In genomic region chr11:209275-210121, GRCh38 we compare ENCODE assay signal across 8 cellular contexts.
A peak's percentile ranks its signal among the peaks of the same experiment; 100 is the strongest.
DNase-seq lines count a peak whose midpoint lies in the region; ATAC-seq and TF ChIP-seq lines count a peak whose summit lies in the region.

No MANE protein-coding gene starts in this region.

- H2AFZ ChIP-seq in DND-41 (ENCODE audit: low read depth, low read length) (no peak overlapping the region), OCI-LY3 (ENCODE audit: low read depth, low read length) (no peak overlapping the region)

- peaks cover 69% of the 10 kb centered on the region for H3K36me3 ChIP-seq in DND-41 (ENCODE audit: insufficient read depth, low read length)
- peaks cover 54% of the 10 kb centered on the region for H3K36me3 ChIP-seq in OCI-LY3 (replicated peaks; ENCODE audit: low read depth, low read length)
- peaks cover 65% of the 10 kb centered on the region for H3K36me3 ChIP-seq in neutrophil

- no peaks in the 10 kb centered on the region for H3K9me3 ChIP-seq in DND-41 (ENCODE audit: insufficient read depth, low read length, severe bottlenecking)
- no peaks in the 10 kb centered on the region for H3K9me3 ChIP-seq in OCI-LY3 (ENCODE audit: insufficient read depth, low read length)
- no peaks in the 10 kb centered on the region for H3K9me3 ChIP-seq in neutrophil

- ATAC-seq in DND-41 (ENCODE audit: insufficient read depth, low read depth) (no peak), HG02981 (IDR thresholded peaks at IDR 0.05; ENCODE audit: unreplicated experiment) (no peak)

- H3K79me2 ChIP-seq in DND-41 (ENCODE audit: insufficient read depth, low read length) (peaks cover 60% of the 10 kb centered on the region), OCI-LY3 (ENCODE audit: low read length) (peaks cover 52% of the 10 kb centered on the region)

- H3K27me3 ChIP-seq in DND-41 (ENCODE audit: insufficient read depth, low read length, poor library complexity), result no peaks in the 10 kb centered on the region
- no peaks in the 10 kb centered on the region for H3K27me3 ChIP-seq in OCI-LY3 (ENCODE audit: low read depth, low read length)
- H3K27me3 ChIP-seq in neutrophil, result no peaks in the 10 kb centered on the region

- H3K4me3 ChIP-seq in DND-41 (ENCODE audit: low read depth in 1 of 2, low read length in 2 of 2), result peak overlapping the region; percentile 85 to 89; a peak in 3 of 4 replicates
- H3K4me3 ChIP-seq in OCI-LY3 (ENCODE audit: low read length), result peak overlapping the region; percentile 95
- peak overlapping the region; percentile 95 to 97 for H3K4me3 ChIP-seq in neutrophil (ENCODE audit: low read depth in 1 of 2, low read length in 1 of 2)

- H3K27ac ChIP-seq in DND-41 (ENCODE audit: low read length), result peak overlapping the region; percentile 96
- H3K27ac ChIP-seq in OCI-LY3 (ENCODE audit: low read length), result peak overlapping the region; percentile 97
- H3K27ac ChIP-seq in neutrophil, result peak overlapping the region; percentile 99

- H3K4me2 ChIP-seq in DND-41 (ENCODE audit: insufficient read depth, low read length) (peak overlapping the region; percentile 89), OCI-LY3 (ENCODE audit: low read length) (peak overlapping the region; percentile 90)

- DNase-seq in DND-41 (no peak), epidermal melanocyte (ENCODE audit: insufficient read length, low spot score) (peak; percentile 18), 8988T (no peak), GM13977 (ENCODE audit: low spot score) (no peak), SW 1271 (lab: John Stamatoyannopoulos, UW) (no peak)

- H4K20me1 ChIP-seq in DND-41 (ENCODE audit: insufficient read depth, low read length) (peaks cover 65% of the 10 kb centered on the region), OCI-LY3 (ENCODE audit: insufficient read depth, low read length) (peaks cover 16% of the 10 kb centered on the region)

- H3K4me1 ChIP-seq in DND-41 (ENCODE audit: insufficient read depth, low read length) (peaks cover 48% of the 10 kb centered on the region), OCI-LY3 (ENCODE audit: low read length) (peaks cover 21% of the 10 kb centered on the region), neutrophil (ENCODE audit: control insufficient read depth in 1 of 2, insufficient read depth in 1 of 2, low read depth in 1 of 2, low read length in 1 of 2) (peaks cover 34 to 42% of the 10 kb centered on the region in 2 experiments)

- TF ChIP-seq CTCF in DND-41 (IDR thresholded peaks at IDR 0.05; ENCODE audit: borderline replicate concordance, extremely low read depth, low read length, poor library complexity, severe bottlenecking) (no peak), OCI-LY3 (IDR thresholded peaks at IDR 0.05; ENCODE audit: low read depth, low read length) (no peak), neutrophil (IDR thresholded peaks at IDR 0.05) (no peak), GM13977 (IDR thresholded peaks at IDR 0.05; ENCODE audit: extremely low read depth, insufficient read depth, missing control alignments) (no peak)

- in situ Hi-C loops in GM13977 (cut with MboI; ENCODE audit: low pct_unique_long_range_greater_than_20kb, low sequenced_read_pairs, unreplicated experiment), result no loop called here

- H3K9ac ChIP-seq in DND-41 (ENCODE audit: low read depth, low read length), result peak overlapping the region; percentile 91
- peak overlapping the region; percentile 99 for H3K9ac ChIP-seq in OCI-LY3 (ENCODE audit: low read length)
